In the genomic region with DNA sequence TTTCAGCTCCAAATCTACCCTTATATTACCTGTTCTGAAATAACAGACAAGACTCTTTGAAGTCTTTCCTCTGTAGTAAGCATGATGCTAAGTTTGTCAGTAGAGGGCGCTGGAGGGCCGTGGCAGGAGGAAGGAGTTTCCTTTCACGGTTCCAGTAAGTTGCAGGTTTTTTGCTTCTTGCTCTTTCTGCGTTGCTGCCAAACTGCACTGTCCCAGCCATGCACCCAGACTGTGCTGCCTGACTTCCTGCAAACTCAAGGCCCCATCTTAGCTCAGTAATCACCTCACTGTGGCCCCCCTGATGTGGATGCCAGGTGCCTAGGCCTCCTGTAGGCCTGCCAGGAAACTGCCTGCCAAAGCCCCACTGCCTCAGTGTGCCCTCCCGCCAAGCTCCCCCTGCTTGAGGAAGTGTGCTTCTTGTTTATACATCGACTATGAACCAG, we compare ENCODE assay signal across 8 cellular contexts.
DNase-seq lines count a peak whose midpoint lies in the region; ATAC-seq and TF ChIP-seq lines count a peak whose summit lies in the region.

No MANE protein-coding gene starts in this region.

- H2BK12ac ChIP-seq in trophoblast cell (ENCODE audit: low read length): no peak overlapping the region

- no peak for TF ChIP-seq EP300 in gastroesophageal sphincter (IDR thresholded peaks at IDR 0.05)

- H3K9me3 ChIP-seq in gastroesophageal sphincter (no peaks in the 10 kb centered on the region), trophoblast cell (ENCODE audit: insufficient read depth, low read depth, low read length) (no peaks in the 10 kb centered on the region)

- no peak overlapping the region for H3K9ac ChIP-seq in trophoblast cell (ENCODE audit: low read length)

- POLR2A ChIA-PET in activated CD4-positive, alpha-beta memory T cell treated with anti-CD3 and anti-CD28 coated beads, Interleukin-2, amount 10 ng/mL, durations not matched to agents 7 days and 5 days (lab: Charles Lee): no interaction called here

- CTCF ChIA-PET in activated CD4-positive, alpha-beta memory T cell treated with anti-CD3 and anti-CD28 coated beads, Interleukin-2, amount 10 ng/mL, durations not matched to agents 7 days and 5 days (lab: Charles Lee): interaction anchor here (0.7 to 3.7 kb wide), 3 partner anchors 37 to 43 kb away, joined by 3 to 20 read pairs (median 3); no protein-coding TSS in a partner anchor

- no peak overlapping the region for H3K23ac ChIP-seq in trophoblast cell (ENCODE audit: low read length)

- no peaks in the 10 kb centered on the region for H3K36me3 ChIP-seq in gastroesophageal sphincter
- H3K36me3 ChIP-seq in trophoblast cell (ENCODE audit: control insufficient read depth in 1 of 2, insufficient read depth in 2 of 2, low read length in 2 of 2): no peaks in the 10 kb centered on the region

- H3K79me1 ChIP-seq in trophoblast cell (ENCODE audit: low read length): no peaks in the 10 kb centered on the region

- H2AK5ac ChIP-seq in trophoblast cell (ENCODE audit: low read length): no peak overlapping the region

- no peak overlapping the region for H3K14ac ChIP-seq in trophoblast cell (ENCODE audit: low read length)

- DNase-seq in DMS53 treated with DMSO at 0.1 percent for 48 hours (lab: John Stamatoyannopoulos, UW; ENCODE audit: unreplicated experiment) (peak; percentile 85), NCI-H446 treated with DMSO at 0.1 percent for 48 hours (lab: John Stamatoyannopoulos, UW) (peak; percentile 78), trophoblast cell (peak; percentile 62 to 86)
- peak; percentile 62 for DNase-seq in activated CD4-positive, alpha-beta memory T cell treated with anti-CD3 and anti-CD28 coated beads, Interleukin-2, amount 10 ng/mL, durations not matched to agents 7 days and 5 days
- DNase-seq in effector CD4-positive, alpha-beta T cell: no peak

- H3K27ac Mint-ChIP-seq in activated CD4-positive, alpha-beta memory T cell treated with anti-CD3 and anti-CD28 coated beads, Interleukin-2, amount 10 ng/mL, durations not matched to agents 7 days and 5 days: no peak overlapping the region

- no peak overlapping the region for H4K91ac ChIP-seq in trophoblast cell (ENCODE audit: low read depth, low read length)

- H2BK5ac ChIP-seq in trophoblast cell (ENCODE audit: low read depth, low read length, poor library complexity): no peak overlapping the region

- ATAC-seq in GM19468 (IDR thresholded peaks at IDR 0.05; ENCODE audit: extremely low read depth, unreplicated experiment) (peak; percentile 74), HG03469 (IDR thresholded peaks at IDR 0.05; ENCODE audit: unreplicated experiment) (peak; percentile 87), gastroesophageal sphincter (peak; percentile 74)

- no peaks in the 10 kb centered on the region for H3K79me2 ChIP-seq in trophoblast cell (ENCODE audit: control insufficient read depth, insufficient read depth, low read length, poor library complexity)

- no peaks in the 10 kb centered on the region for H3K27me3 Mint-ChIP-seq in activated CD4-positive, alpha-beta memory T cell treated with anti-CD3 and anti-CD28 coated beads, Interleukin-2, amount 10 ng/mL, durations not matched to agents 7 days and 5 days

- no peak overlapping the region for H4K8ac ChIP-seq in trophoblast cell (ENCODE audit: low read depth, low read length)

- H3K4me3 ChIP-seq in gastroesophageal sphincter: no peak overlapping the region
- no peak overlapping the region for H3K4me3 ChIP-seq in trophoblast cell (ENCODE audit: low read depth, low read length)

- H4K12ac ChIP-seq in trophoblast cell (ENCODE audit: low read depth, low read length): no peak overlapping the region

- no peak overlapping the region for H3K18ac ChIP-seq in trophoblast cell (ENCODE audit: low read length)

- TF ChIP-seq POLR2A in gastroesophageal sphincter (IDR thresholded peaks at IDR 0.05): no peak

- H2AFZ ChIP-seq in trophoblast cell (ENCODE audit: insufficient read depth, low read length, poor library complexity): no peak overlapping the region

- no peak overlapping the region for H3K4me3 Mint-ChIP-seq in activated CD4-positive, alpha-beta memory T cell treated with anti-CD3 and anti-CD28 coated beads, Interleukin-2, amount 10 ng/mL, durations not matched to agents 7 days and 5 days

- H3K4me1 ChIP-seq in gastroesophageal sphincter (peaks cover 0 to 10% (median 4%) of the 10 kb centered on the region in 3 donors), trophoblast cell (ENCODE audit: control insufficient read depth in 1 of 2, insufficient read depth in 2 of 2, low read length in 2 of 2) (no peaks in the 10 kb centered on the region)

- WGBS in gastroesophageal sphincter (ENCODE audit: low coverage in 1 of 2), 2 donors: 17% methylated on average over 6 of the region's 6 CpGs; no CpG with 5 or more reads in 1 of the 2 donors
- no CpG with 5 or more reads among the region's 6 CpGs for WGBS in trophoblast cell (ENCODE audit: extremely low coverage, insufficient coverage, insufficient read length)

- H3K4me1 Mint-ChIP-seq in activated CD4-positive, alpha-beta memory T cell treated with anti-CD3 and anti-CD28 coated beads, Interleukin-2, amount 10 ng/mL, durations not matched to agents 7 days and 5 days: no peaks in the 10 kb centered on the region

- no peak overlapping the region for H3K4ac ChIP-seq in trophoblast cell (ENCODE audit: low read depth, low read length)

- H3K27ac ChIP-seq in gastroesophageal sphincter (peak overlapping the region in 2 of 4 donors; percentile 8 to 31), trophoblast cell (ENCODE audit: low read depth, low read length) (no peak overlapping the region)

- H3K9me3 Mint-ChIP-seq in activated CD4-positive, alpha-beta memory T cell treated with anti-CD3 and anti-CD28 coated beads, Interleukin-2, amount 10 ng/mL, durations not matched to agents 7 days and 5 days: no peaks in the 10 kb centered on the region

- H3K4me2 ChIP-seq in trophoblast cell (ENCODE audit: low read length): no peak overlapping the region

- no peak overlapping the region for H2BK120ac ChIP-seq in trophoblast cell (ENCODE audit: insufficient read depth, low read length, poor library complexity)

- H3K27me3 ChIP-seq in gastroesophageal sphincter: no peaks in the 10 kb centered on the region
- no peaks in the 10 kb centered on the region for H3K27me3 ChIP-seq in trophoblast cell (ENCODE audit: insufficient read depth, low read length)

- no peaks in the 10 kb centered on the region for H3K36me3 Mint-ChIP-seq in activated CD4-positive, alpha-beta memory T cell treated with anti-CD3 and anti-CD28 coated beads, Interleukin-2, amount 10 ng/mL, durations not matched to agents 7 days and 5 days (ENCODE audit: low read depth)

- peak; percentile 80 to 89 (median 85) for TF ChIP-seq CTCF in gastroesophageal sphincter (IDR thresholded peaks at IDR 0.05)
